9 cellular contexts compared by ENCODE assay signal in genomic region chr7:6728893-6729491, GRCh38. TPM values are rescaled to one million over a fixed set of nuclear protein-coding genes. Genes with fewer than 3 reads are reported as not detected.
DNase-seq lines count a peak whose midpoint lies in the region; ATAC-seq, FAIRE-seq and TF ChIP-seq lines count a peak whose summit lies in the region.
"Not testable (repeated sequence)": the region's sequence is repeated elsewhere in the genome, so short reads cannot be mapped to it uniquely, and the experiment has no call there.
"Had no signal": no experiment of that assay in that cellular context is flagged by ENCODE, and none has a peak within 500 bp of the region (broad histone marks: within the 10 kb centered on the region; RNA-seq: fewer than 3 reads in every experiment).

No MANE protein-coding gene starts in this region.

- peak overlapping the region; percentile 92 for H3K4me3 Mint-ChIP-seq in CD8-positive, alpha-beta T cell
- peak overlapping the region; percentile 88 for H3K4me3 Mint-ChIP-seq in activated B cell treated with CpG ODN at 0.5 μM for 24 hours

- not testable (repeated sequence) for FAIRE-seq in GM12878 (lab: Jason Lieb, UNC); HepG2 (lab: Jason Lieb, UNC)

- H3K27me3 Mint-ChIP-seq in CD8-positive, alpha-beta T cell (ENCODE audit: low read depth); activated B cell treated with CpG ODN at 0.5 μM for 24 hours: not testable (repeated sequence)

- H3K4me3 ChIP-seq in CD8-positive, alpha-beta T cell (ENCODE audit: low read depth, low read length) = peak overlapping the region; percentile 99
- peak overlapping the region; percentile 85 for H3K4me3 ChIP-seq in Karpas-422 (ENCODE audit: low read length)
- H3K4me3 ChIP-seq in GM12878 = peak overlapping the region; percentile 84
- H3K4me3 ChIP-seq in esophagus squamous epithelium = peak overlapping the region; percentile 87 to 95 (median 92)
- peak overlapping the region; percentile 46 to 89 (median 79); a peak in 5 of 6 replicates for H3K4me3 ChIP-seq in HepG2 (replicated peaks in 1 of 3; ENCODE audit: insufficient read depth in 1 of 3, low read depth in 2 of 3, low read length in 3 of 3)
- H3K4me3 ChIP-seq in osteoblast (ENCODE audit: insufficient read depth, low read length) = peak overlapping the region; percentile 95
- H3K4me3 ChIP-seq in thoracic aorta = peak overlapping the region; percentile 86

- TF ChIP-seq CTCF in CD8-positive, alpha-beta T cell (IDR thresholded peaks at IDR 0.05); activated B cell treated with CpG ODN at 0.5 μM for 24 hours (IDR thresholded peaks at IDR 0.05); GM12878 (IDR thresholded peaks at IDR 0.05 in 2 of 3, conservative IDR thresholded peaks at IDR 0.05 in 1 of 3; ENCODE audit: control insufficient read depth in 2 of 3, extremely low read depth in 1 of 3, insufficient read depth in 1 of 3, low read depth in 3 of 3, low read length in 3 of 3); esophagus squamous epithelium (IDR thresholded peaks at IDR 0.05); HepG2 (CRISPR knock-in tag; IDR thresholded peaks at IDR 0.05); osteoblast (IDR thresholded peaks at IDR 0.05; ENCODE audit: extremely low read depth, low read depth, low read length); thoracic aorta (IDR thresholded peaks at IDR 0.05): not testable (repeated sequence)

- H3K79me2 ChIP-seq in Karpas-422 (ENCODE audit: low read length) (peaks cover 30% of the 10 kb centered on the region), GM12878 (ENCODE audit: control insufficient read depth, insufficient read depth, low read length) (peaks cover 27% of the 10 kb centered on the region), HepG2 (ENCODE audit: insufficient read depth, low read length) (peaks cover 21% of the 10 kb centered on the region), osteoblast (ENCODE audit: insufficient read depth, low read length) (peaks cover 29% of the 10 kb centered on the region)

- H2AFZ ChIP-seq in Karpas-422 (ENCODE audit: low read length) = peak overlapping the region; percentile 90
- peak overlapping the region; percentile 94 for H2AFZ ChIP-seq in GM12878 (ENCODE audit: control insufficient read depth, low read depth, low read length)
- H2AFZ ChIP-seq in HepG2 (ENCODE audit: low read length) = peak overlapping the region; percentile 85
- peak overlapping the region; percentile 100 for H2AFZ ChIP-seq in osteoblast (ENCODE audit: low read length)

- TF ChIP-seq EP300 in GM12878 (IDR thresholded peaks at IDR 0.05; ENCODE audit: borderline replicate concordance in 1 of 2, control insufficient read depth in 1 of 2, low read depth in 2 of 2, low read length in 2 of 2); HepG2 (IDR thresholded peaks at IDR 0.05; ENCODE audit: low read depth in 2 of 2, low read length in 2 of 2); HepG2 (CRISPR knock-in tag; IDR thresholded peaks at IDR 0.05; ENCODE audit: borderline replicate concordance): not testable (repeated sequence)

- H3K9me2 ChIP-seq in Karpas-422 (replicated peaks; ENCODE audit: insufficient read depth, low read length) = not testable (repeated sequence)

- ATAC-seq in CD8-positive, alpha-beta T cell; activated B cell treated with CpG ODN at 0.5 μM for 24 hours (ENCODE audit: low read depth); GM12878; HepG2; thoracic aorta (ENCODE audit: insufficient number of reproducible peaks, low FRiP score, low read depth): not testable (repeated sequence)

- not testable (repeated sequence) for H3K36me3 ChIP-seq in CD8-positive, alpha-beta T cell (ENCODE audit: insufficient read depth, low read length); GM12878 (ENCODE audit: control insufficient read depth in 2 of 2, insufficient read depth in 2 of 2, low read length in 1 of 2); thoracic aorta
- H3K36me3 ChIP-seq in Karpas-422 (ENCODE audit: insufficient read depth, low read length) (peaks cover 13% of the 10 kb centered on the region), esophagus squamous epithelium (peaks cover 0 to 22% (median 5%) of the 10 kb centered on the region in 3 donors), HepG2 (replicated peaks in 1 of 2; ENCODE audit: control insufficient read depth in 1 of 2, insufficient read depth in 2 of 2, low read length in 2 of 2) (peaks cover 0 to 13% of the 10 kb centered on the region in 2 experiments; a peak in 2 of 5 replicates), osteoblast (ENCODE audit: insufficient read depth, low read length) (peaks cover 14% of the 10 kb centered on the region)

- intact Hi-C loops in CD8-positive, alpha-beta T cell (cut with DNase I, micrococcal nuclease) = loop anchor here (1.0 kb wide), 1 partner anchor 22 kb away; no protein-coding TSS in a partner anchor
- intact Hi-C loops in activated B cell treated with CpG ODN at 0.5 μM for 24 hours (cut with micrococcal nuclease) = loop anchor here (2.0 to 5.0 kb wide), 4 partner anchors 92 to 1238 kb away; partner anchors contain the start of genes GLCCI1, ZDHHC4 and ZNF316
- intact Hi-C loops in GM12878 (cut with micrococcal nuclease; ENCODE audit: unreplicated experiment) = loop anchor here (2.0 to 5.0 kb wide), 2 partner anchors 22 to 137 kb away; partner anchors contain the start of genes INTS15 and ZNF12
- intact Hi-C loops in esophagus squamous epithelium (cut with DNase I); HepG2 (cut with micrococcal nuclease; ENCODE audit: unreplicated experiment): not testable (repeated sequence)

- H3K4me1 Mint-ChIP-seq in CD8-positive, alpha-beta T cell (ENCODE audit: low read depth) = peaks cover 30% of the 10 kb centered on the region
- peaks cover 45% of the 10 kb centered on the region for H3K4me1 Mint-ChIP-seq in activated B cell treated with CpG ODN at 0.5 μM for 24 hours

- RAD21 ChIA-PET in GM12878 (lab: Charles Lee; ENCODE audit: unreplicated experiment) = interaction anchor here (1.0 kb wide), 1 partner anchor 9 kb away, joined by 4 read pairs; no protein-coding TSS in a partner anchor

- H3K36me3 Mint-ChIP-seq in CD8-positive, alpha-beta T cell = peaks cover 27% of the 10 kb centered on the region
- H3K36me3 Mint-ChIP-seq in activated B cell treated with CpG ODN at 0.5 μM for 24 hours (ENCODE audit: low read depth) = peaks cover 22% of the 10 kb centered on the region

- 78% methylated on average over 29 of the region's 29 CpGs for WGBS in GM12878 (ENCODE audit: insufficient coverage, insufficient replicate concordance, low lambda C conversion rate, missing lambda C conversion rate)
- WGBS in esophagus squamous epithelium, 2 donors = 59 to 62% methylated on average over 24 to 28 of the region's 29 CpGs
- 87% methylated on average over 29 of the region's 29 CpGs for WGBS in HepG2 (ENCODE audit: low lambda C conversion rate)

- TF ChIP-seq RAD21 in GM12878 (IDR thresholded peaks at IDR 0.05; ENCODE audit: insufficient read depth, low read depth, low read length); HepG2 (CRISPR knock-in tag; IDR thresholded peaks at IDR 0.05): not testable (repeated sequence)

- H4K20me1 ChIP-seq in Karpas-422 (ENCODE audit: insufficient read depth, low read depth, low read length); GM12878 (ENCODE audit: control insufficient read depth, insufficient read depth); HepG2 (ENCODE audit: insufficient read depth, low read length); osteoblast (ENCODE audit: insufficient read depth, low read length): not testable (repeated sequence)

- CTCF ChIA-PET in CD8-positive, alpha-beta T cell (lab: Charles Lee) = interaction anchor here (0.7 kb wide), 1 partner anchor 24 kb away, joined by 3 read pairs; no protein-coding TSS in a partner anchor
- CTCF ChIA-PET in activated B cell treated with CpG ODN at 0.5 μM for 24 hours (lab: Charles Lee); HepG2 (lab: Yijun Ruan, JAX; ENCODE audit: low intra/inter-chr PET ratio, low total read pairs): not testable (repeated sequence)
- CTCF ChIA-PET in GM12878 (lab: Yijun Ruan, JAX) = interaction anchor here (0.8 kb wide), 1 partner anchor 9 kb away, joined by 3 read pairs; no protein-coding TSS in a partner anchor

- not testable (repeated sequence) for H3K9me3 ChIP-seq in CD8-positive, alpha-beta T cell (ENCODE audit: low read length); Karpas-422 (ENCODE audit: low read length); GM12878 (replicated peaks; ENCODE audit: control insufficient read depth, insufficient read depth, low read length); esophagus squamous epithelium; HepG2 (ENCODE audit: low read length); osteoblast (ENCODE audit: low read depth, low read length); thoracic aorta

- peak overlapping the region; percentile 86 for H3K27ac Mint-ChIP-seq in CD8-positive, alpha-beta T cell
- H3K27ac Mint-ChIP-seq in activated B cell treated with CpG ODN at 0.5 μM for 24 hours = peak overlapping the region; percentile 78

- SMC1A ChIA-PET in GM12878 (lab: Charles Lee; ENCODE audit: uncharacterized antibody, unreplicated experiment) = not testable (repeated sequence)

- peak overlapping the region; percentile 79 for H3K27ac ChIP-seq in CD8-positive, alpha-beta T cell (ENCODE audit: low read depth, low read length)
- H3K27ac ChIP-seq in Karpas-422 (ENCODE audit: low read length) = not testable (repeated sequence)
- H3K27ac ChIP-seq in GM12878 (ENCODE audit: control insufficient read depth, insufficient read depth) = peak overlapping the region; percentile 93
- H3K27ac ChIP-seq in esophagus squamous epithelium = peak overlapping the region; percentile 86 to 94 (median 92)
- peak overlapping the region; percentile 85 for H3K27ac ChIP-seq in HepG2 (ENCODE audit: extremely low read length, insufficient read depth, low read length)
- H3K27ac ChIP-seq in osteoblast (ENCODE audit: low read depth, low read length) = peak overlapping the region; percentile 88
- H3K27ac ChIP-seq in thoracic aorta = peak overlapping the region; percentile 65 to 72

- DNase-seq in CD8-positive, alpha-beta T cell; Karpas-422; activated B cell treated with CpG ODN at 0.5 μM for 24 hours; GM12878 (ENCODE audit: low read depth, low spot score); esophagus squamous epithelium (lab: John Stamatoyannopoulos, UW); HepG2 (ENCODE audit: low spot score); osteoblast (ENCODE audit: insufficient read length, low spot score, missing footprints); thoracic aorta (ENCODE audit: low spot score): not testable (repeated sequence)

- in situ Hi-C loops in GM12878 (cut with MboI); HepG2 (cut with HindIII; ENCODE audit: extremely low pct_ligation_motif_present, low pct_unique_long_range_greater_than_20kb): not testable (repeated sequence)

- BruUV-seq in GM12878 (replicated peaks; lab: Mats Ljungman, UMichigan) (TSS peak; percentile 97), HepG2 (replicated peaks; lab: Mats Ljungman, UMichigan) (TSS peak; percentile 95)

- not testable (repeated sequence) for H3K27me3 ChIP-seq in CD8-positive, alpha-beta T cell (ENCODE audit: insufficient read depth, low read length); Karpas-422 (ENCODE audit: low read length); GM12878 (replicated peaks in 1 of 2; ENCODE audit: control insufficient read depth in 2 of 2, insufficient read depth in 2 of 2, low read length in 1 of 2); esophagus squamous epithelium; HepG2 (ENCODE audit: control insufficient read depth in 1 of 2, insufficient read depth in 2 of 2, low read length in 2 of 2); osteoblast (ENCODE audit: insufficient read depth, low read length); thoracic aorta (replicated peaks; ENCODE audit: insufficient read depth)

- peaks cover 16% of the 10 kb centered on the region for H3K4me1 ChIP-seq in CD8-positive, alpha-beta T cell (ENCODE audit: insufficient read depth, low read length)
- peaks cover 11% of the 10 kb centered on the region for H3K4me1 ChIP-seq in Karpas-422 (ENCODE audit: low read length)
- H3K4me1 ChIP-seq in GM12878 (ENCODE audit: control insufficient read depth, insufficient read depth, low read length) = peaks cover 16% of the 10 kb centered on the region
- H3K4me1 ChIP-seq in esophagus squamous epithelium = peaks cover 4 to 40% (median 9%) of the 10 kb centered on the region in 3 donors
- H3K4me1 ChIP-seq in HepG2 (ENCODE audit: insufficient read depth, low read length) = peaks cover 24% of the 10 kb centered on the region
- H3K4me1 ChIP-seq in osteoblast (ENCODE audit: insufficient read depth, low read length) = not testable (repeated sequence)
- H3K4me1 ChIP-seq in thoracic aorta (ENCODE audit: control insufficient read depth in 1 of 2, low read depth in 2 of 2) = peaks cover 3 to 13% of the 10 kb centered on the region in 2 donors

- POLR2A ChIA-PET in CD8-positive, alpha-beta T cell (lab: Charles Lee) = not testable (repeated sequence)
- POLR2A ChIA-PET in activated B cell treated with CpG ODN at 0.5 μM for 24 hours (lab: Charles Lee) = interaction anchor here (1.0 kb wide), 1 partner anchor 22 kb away, joined by 6 read pairs; the partner anchor contains the start of gene ZNF12
- POLR2A ChIA-PET in GM12878 (lab: Charles Lee) = interaction anchor here (0.6 to 1.2 kb wide), 2 partner anchors 92 to 346 kb away, joined by 3 to 8 read pairs; partner anchors contain the start of gene ZNF316
- POLR2A ChIA-PET in HepG2 (lab: Yijun Ruan, JAX) = interaction anchor here (1.0 to 1.3 kb wide), 3 partner anchors 20 to 151 kb away, joined by 3 to 5 read pairs (median 3); partner anchors contain the start of gene ZNF12

- H3K4me2 ChIP-seq in Karpas-422 (ENCODE audit: low read depth, low read length, poor library complexity, severe bottlenecking) (peak overlapping the region; percentile 88), GM12878 (ENCODE audit: control insufficient read depth, insufficient read depth) (peak overlapping the region; percentile 92), HepG2 (ENCODE audit: low read depth, low read length) (peak overlapping the region; percentile 78), osteoblast (ENCODE audit: insufficient read depth, low read length) (peak overlapping the region; percentile 78)

- H3K9me3 Mint-ChIP-seq in CD8-positive, alpha-beta T cell; activated B cell treated with CpG ODN at 0.5 μM for 24 hours: not testable (repeated sequence)

- not testable (repeated sequence) for TF ChIP-seq POLR2A in GM12878 (IDR thresholded peaks at IDR 0.05; ENCODE audit: low read depth, low read length); esophagus squamous epithelium (IDR thresholded peaks at IDR 0.05); HepG2 (IDR thresholded peaks at IDR 0.05; ENCODE audit: insufficient read depth in 1 of 2, low read depth in 2 of 2, low read length in 2 of 2)

- peak overlapping the region; percentile 96 for H3K9ac ChIP-seq in Karpas-422 (ENCODE audit: low read length)
- H3K9ac ChIP-seq in GM12878 (ENCODE audit: control insufficient read depth, insufficient read depth, low read length) = peak overlapping the region; percentile 95
- H3K9ac ChIP-seq in HepG2 (ENCODE audit: insufficient read depth, low read depth, low read length) = peak overlapping the region; percentile 91

RNA-seq across cellular contexts. Expression of gene ZNF12, which starts 22.2 kb away (rescaled TPM):
- total RNA-seq in CD8-positive, alpha-beta T cell = 10 to 100 TPM; 19.5 to 23.1 TPM
- 29.0 and 34.4 TPM in 2 replicates for total RNA-seq in Karpas-422 (2014; rRNA removed; shearing (Covaris generic); ENCODE audit: low replicate concordance)
- total RNA-seq in activated B cell treated with CpG ODN at 0.5 μM for 24 hours = 31.3 and 35.6 TPM in 2 replicates
- total RNA-seq in GM12878 (2013; cell fraction: nucleolus; rRNA removed) = 85.3 and 92.5 TPM in 2 replicates
- total RNA-seq in GM12878 (2014; rRNA removed) = 17.4 and 18.6 TPM in 2 replicates
- 17.3 and 19.2 TPM in 2 replicates for total RNA-seq in GM12878 (2014; rRNA removed; fragmentation: Illumina TruSeq; extraction: Trizol)
- total RNA-seq in GM12878 (2021) = 20.4 and 22.6 TPM in 2 replicates
- 6.4 TPM for polyA plus RNA-seq in GM12878 (2011; ENCODE audit: low read depth)
- polyA plus RNA-seq in GM12878 (2011; rRNA removed) = 38.1 and 58.1 TPM in 2 replicates
- 11.3 and 12.9 TPM in 2 replicates for polyA plus RNA-seq in GM12878 (2011; cell fraction: cytosol; rRNA removed)
- 64.0 and 95.4 TPM in 2 replicates for polyA plus RNA-seq in GM12878 (2011; cell fraction: nucleus; rRNA removed)
- polyA plus RNA-seq in GM12878 (2012) = 12.3 and 18.3 TPM in 2 replicates
- 17.8 and 18.1 TPM in 2 replicates for polyA plus RNA-seq in GM12878 (2014; fragmentation: Illumina TruSeq; extraction: Trizol)
- polyA plus RNA-seq in GM12878 (2014; fragmentation: Nextera tagmentation; extraction: Ambion mirVana) = 1 to 10 TPM; 6.7 to 7.2 TPM
- 11.4 and 16.2 TPM in 2 replicates for polyA plus RNA-seq in GM12878 (2014; rRNA removed)
- polyA plus RNA-seq in GM12878 (2016; fragmentation: Nextera tagmentation; extraction: Ambion mirVana) = 10 to 100 TPM in 1 of 2 experiments, 1 to 10 TPM in 1; 8.7 to 10.1 TPM
- 23.6 and 35.8 TPM in 2 replicates for polyA minus RNA-seq in GM12878 (2011; rRNA and poly(A)+ RNA removed)
- polyA minus RNA-seq in GM12878 (2011; cell fraction: cytosol; rRNA and poly(A)+ RNA removed) = 8.9 and 17.6 TPM in 2 replicates
- 20.7 and 20.9 TPM in 2 replicates for polyA minus RNA-seq in GM12878 (2011; cell fraction: nucleus; rRNA and poly(A)+ RNA removed)
- 10 to 100 TPM in 3 of 4 donors, 1 to 10 TPM in 1; 8.6 to 22.3 (median 11.3) TPM for total RNA-seq in esophagus squamous epithelium
- 22.8 and 28.1 TPM in 2 replicates for total RNA-seq in HepG2 (2016; rRNA removed; fragmentation: Illumina TruSeq; extraction: Trizol)
- total RNA-seq in HepG2 (2016; cell fraction: cytosol; rRNA removed; fragmentation: Illumina TruSeq; extraction: Trizol; ENCODE audit: low read depth) = 1.8 and 2.6 TPM in 2 replicates
- 23.1 and 28.1 TPM in 2 replicates for total RNA-seq in HepG2 (2016; cell fraction: insoluble cytoplasmic fraction; rRNA removed; fragmentation: Illumina TruSeq; extraction: Trizol)
- 6.7 and 10.6 TPM in 2 replicates for total RNA-seq in HepG2 (2016; cell fraction: membrane; rRNA removed; fragmentation: Illumina TruSeq; extraction: Trizol)
- 30.8 and 32.0 TPM in 2 replicates for total RNA-seq in HepG2 (2016; cell fraction: nucleus; rRNA removed; fragmentation: Illumina TruSeq; extraction: Trizol)
- polyA plus RNA-seq in HepG2 (2011; rRNA removed) = 17.5 and 21.4 TPM in 2 replicates
- polyA plus RNA-seq in HepG2 (2011; cell fraction: cytosol; rRNA removed) = 4.1 and 6.3 TPM in 2 replicates
- 39.3 and 40.0 TPM in 2 replicates for polyA plus RNA-seq in HepG2 (2011; cell fraction: nucleus; rRNA removed)
- 14.5 and 19.0 TPM in 2 replicates for polyA plus RNA-seq in HepG2 (2012)
- 1.7 and 2.4 TPM in 2 replicates for polyA plus RNA-seq in HepG2 (2016; cell fraction: cytosol; fragmentation: Illumina TruSeq; extraction: Trizol; ENCODE audit: low read depth)
- polyA plus RNA-seq in HepG2 (2016; cell fraction: insoluble cytoplasmic fraction; fragmentation: Illumina TruSeq; extraction: Trizol; ENCODE audit: low read depth) = 15.6 and 17.8 TPM in 2 replicates
- polyA plus RNA-seq in HepG2 (2016; cell fraction: membrane; fragmentation: Illumina TruSeq; extraction: Trizol; ENCODE audit: low read depth) = 3.9 and 5.4 TPM in 2 replicates
- polyA plus RNA-seq in HepG2 (2016; cell fraction: nucleus; fragmentation: Illumina TruSeq; extraction: Trizol; ENCODE audit: insufficient read depth, low read depth) = 42.6 and 43.6 TPM in 2 replicates
- polyA minus RNA-seq in HepG2 (2011; rRNA and poly(A)+ RNA removed; ENCODE audit: low replicate concordance) = 7.6 and 11.4 TPM in 2 replicates
- polyA minus RNA-seq in HepG2 (2011; cell fraction: cytosol; rRNA and poly(A)+ RNA removed) = 15.6 and 16.9 TPM in 2 replicates
- polyA minus RNA-seq in HepG2 (2011; cell fraction: nucleus; rRNA and poly(A)+ RNA removed) = 38.9 and 50.5 TPM in 2 replicates
- 20.9 and 22.8 TPM in 2 replicates for total RNA-seq in osteoblast
- total RNA-seq in thoracic aorta = 10 to 100 TPM; 18.5 to 34.2 TPM

RNA-seq across cellular contexts. Expression of gene RSPH10B2, which starts 24.9 kb away (rescaled TPM):
- under 1 TPM in 1 of 2 experiments, not detected in 1; 0.33 TPM for total RNA-seq in CD8-positive, alpha-beta T cell
- 5.2 TPM in 1 of 2 replicates, not detected in the other for total RNA-seq in Karpas-422 (2014; rRNA removed; shearing (Covaris generic); ENCODE audit: low replicate concordance)
- total RNA-seq in activated B cell treated with CpG ODN at 0.5 μM for 24 hours (0.37 and 1.1 TPM in 2 replicates), GM12878 (2014; rRNA removed) (0.33 and 0.34 TPM in 2 replicates), GM12878 (2014; rRNA removed; fragmentation: Illumina TruSeq; extraction: Trizol) (0.05 and 0.18 TPM in 2 replicates), GM12878 (2021) (0.21 TPM in 1 of 2 replicates, not detected in the other), esophagus squamous epithelium (not detected), HepG2 (2016; rRNA removed; fragmentation: Illumina TruSeq; extraction: Trizol) (0.31 TPM in 1 of 2 replicates, not detected in the other), osteoblast (under 0.01 TPM in 1 of 2 replicates, not detected in the other), thoracic aorta (not detected)
- total RNA-seq in GM12878 (2013; cell fraction: nucleolus; rRNA removed) = 3.8 and 8.0 TPM in 2 replicates
- polyA plus RNA-seq in GM12878 (2011; ENCODE audit: low read depth) = not detected
- polyA plus RNA-seq in GM12878 (2011; rRNA removed) (0.20 and 0.33 TPM in 2 replicates), GM12878 (2014; fragmentation: Illumina TruSeq; extraction: Trizol) (0.04 TPM in 1 of 2 replicates, not detected in the other), GM12878 (2014; fragmentation: Nextera tagmentation; extraction: Ambion mirVana) (under 1 TPM in 1 of 2 experiments, not detected in 1; 0.07 TPM), GM12878 (2014; rRNA removed) (0.09 TPM in 1 of 2 replicates, not detected in the other), GM12878 (2016; fragmentation: Nextera tagmentation; extraction: Ambion mirVana) (not detected), HepG2 (2011; rRNA removed) (not detected in 2 replicates)
- polyA plus RNA-seq in GM12878 (2011; cell fraction: cytosol; rRNA removed) = 0.08 and 0.10 TPM in 2 replicates
- polyA plus RNA-seq in GM12878 (2011; cell fraction: nucleus; rRNA removed) = 0.64 and 0.89 TPM in 2 replicates
- 0.08 and 0.14 TPM in 2 replicates for polyA plus RNA-seq in GM12878 (2012)
- 0.51 TPM in 1 of 2 replicates, not detected in the other for polyA minus RNA-seq in GM12878 (2011; rRNA and poly(A)+ RNA removed)
- polyA minus RNA-seq in GM12878 (2011; cell fraction: cytosol; rRNA and poly(A)+ RNA removed) = not detected in 2 replicates
- polyA minus RNA-seq in GM12878 (2011; cell fraction: nucleus; rRNA and poly(A)+ RNA removed) = 0.60 and 3.4 TPM in 2 replicates
- total RNA-seq in HepG2 (2016; cell fraction: cytosol; rRNA removed; fragmentation: Illumina TruSeq; extraction: Trizol; ENCODE audit: low read depth) = not detected in 2 replicates
- 0.06 and 0.15 TPM in 2 replicates for total RNA-seq in HepG2 (2016; cell fraction: insoluble cytoplasmic fraction; rRNA removed; fragmentation: Illumina TruSeq; extraction: Trizol)
- total RNA-seq in HepG2 (2016; cell fraction: membrane; rRNA removed; fragmentation: Illumina TruSeq; extraction: Trizol) = 0.09 TPM in 1 of 2 replicates, not detected in the other
- total RNA-seq in HepG2 (2016; cell fraction: nucleus; rRNA removed; fragmentation: Illumina TruSeq; extraction: Trizol) = 0.16 and 0.75 TPM in 2 replicates
- polyA plus RNA-seq in HepG2 (2011; cell fraction: cytosol; rRNA removed) = not detected in 2 replicates
- polyA plus RNA-seq in HepG2 (2011; cell fraction: nucleus; rRNA removed) = 0.42 and 0.48 TPM in 2 replicates
- 0.07 TPM in 1 of 2 replicates, not detected in the other for polyA plus RNA-seq in HepG2 (2012)
- not detected in 2 replicates for polyA plus RNA-seq in HepG2 (2016; cell fraction: cytosol; fragmentation: Illumina TruSeq; extraction: Trizol; ENCODE audit: low read depth)
- polyA plus RNA-seq in HepG2 (2016; cell fraction: insoluble cytoplasmic fraction; fragmentation: Illumina TruSeq; extraction: Trizol; ENCODE audit: low read depth) = not detected in 2 replicates
- not detected in 2 replicates for polyA plus RNA-seq in HepG2 (2016; cell fraction: membrane; fragmentation: Illumina TruSeq; extraction: Trizol; ENCODE audit: low read depth)
- 0.25 TPM in 1 of 2 replicates, not detected in the other for polyA plus RNA-seq in HepG2 (2016; cell fraction: nucleus; fragmentation: Illumina TruSeq; extraction: Trizol; ENCODE audit: insufficient read depth, low read depth)
- polyA minus RNA-seq in HepG2 (2011; rRNA and poly(A)+ RNA removed; ENCODE audit: low replicate concordance) = 0.47 TPM in 1 of 2 replicates, not detected in the other
- polyA minus RNA-seq in HepG2 (2011; cell fraction: cytosol; rRNA and poly(A)+ RNA removed) = not detected in 2 replicates
- polyA minus RNA-seq in HepG2 (2011; cell fraction: nucleus; rRNA and poly(A)+ RNA removed) = 1.9 and 2.1 TPM in 2 replicates
- total RNA-seq: left lobe of liver had no signal
